In genomic region chr2:46275995-46276394, GRCh38 we compare ENCODE assay signal across 11 cellular contexts. TPM values are rescaled to one million over a fixed set of nuclear protein-coding genes. Genes with fewer than 3 reads are reported as not detected.
A peak's percentile ranks its signal among the peaks of the same experiment; 100 is the strongest.
DNase-seq lines count a peak whose midpoint lies in the region; ATAC-seq and TF ChIP-seq lines count a peak whose summit lies in the region.
"Had no signal": no experiment of that assay in that cellular context is flagged by ENCODE, and none has a peak within 500 bp of the region (broad histone marks: within the 10 kb centered on the region; RNA-seq: fewer than 3 reads in every experiment).

No MANE protein-coding gene starts in this region.

- ATAC-seq in right lobe of liver (peak; percentile 66 to 82 (median 74)), GM21423 (IDR thresholded peaks at IDR 0.05; ENCODE audit: unreplicated experiment) (no peak), HG03521 (IDR thresholded peaks at IDR 0.05; ENCODE audit: unreplicated experiment) (no peak)
- ATAC-seq: T-helper 17 cell had no signal

- H3K9me3 ChIP-seq in right lobe of liver (no peaks in the 10 kb centered on the region), thyroid gland (no peaks in the 10 kb centered on the region)

- peak; percentile 38 for DNase-seq in SK-N-DZ (ENCODE audit: low spot score)
- no peak for DNase-seq in coronary artery (ENCODE audit: low spot score)
- DNase-seq in right lobe of liver, result peak; percentile 65 to 78 (median 74)
- DNase-seq in thyroid gland, result peak; percentile 44 to 46
- DNase-seq in NK-92 treated with Interleukin-12 subunit alpha and Interleukin-12 subunit beta, amount 100 ng/mL, for 24 hours (lab: John Stamatoyannopoulos, UW), result no peak
- DNase-seq: NCI-H2029 treated with DMSO at 0.1 percent for 48 hours, T-helper 17 cell had no signal

- no peak for TF ChIP-seq CTCF in coronary artery (IDR thresholded peaks at IDR 0.05)
- TF ChIP-seq CTCF in right lobe of liver (IDR thresholded peaks at IDR 0.05), result no peak
- TF ChIP-seq CTCF in thyroid gland (IDR thresholded peaks at IDR 0.05), result no peak

- no peak for TF ChIP-seq POLR2A in right lobe of liver (IDR thresholded peaks at IDR 0.05)
- peak in 1 of 2 donors; percentile 28 for TF ChIP-seq POLR2A in thyroid gland (IDR thresholded peaks at IDR 0.05)

- H3K27ac ChIP-seq in coronary artery, result peak overlapping the region in 1 of 2 donors; percentile 56
- peak overlapping the region in 2 of 3 donors; percentile 12 to 40 for H3K27ac ChIP-seq in right lobe of liver
- peak overlapping the region in 2 of 3 donors; percentile 42 to 90 for H3K27ac ChIP-seq in thyroid gland
- H3K27ac ChIP-seq: HL-60 had no signal

- H3K27me3 ChIP-seq in right lobe of liver (no peaks in the 10 kb centered on the region), thyroid gland (no peaks in the 10 kb centered on the region)

- peaks cover 0 to 33% (median 1%) of the 10 kb centered on the region in 4 donors for H3K4me1 ChIP-seq in right lobe of liver
- peaks cover 28 to 44% of the 10 kb centered on the region in 2 donors for H3K4me1 ChIP-seq in thyroid gland

- WGBS in right lobe of liver (ENCODE audit: insufficient coverage, low coverage, low lambda C conversion rate, missing lambda C conversion rate), result 83% methylated on average over 2 of the region's 20 CpGs
- WGBS in thyroid gland, 2 donors, result 39 to 53% methylated on average over 3 to 5 of the region's 20 CpGs

- H3K36me3 ChIP-seq in right lobe of liver (no peaks in the 10 kb centered on the region), thyroid gland (no peaks in the 10 kb centered on the region)

- intact Hi-C loops in right lobe of liver (cut with DNase I), result no loop called here
- intact Hi-C loops in thyroid gland (cut with DNase I), result no loop called here

- H3K4me3 ChIP-seq in coronary artery (peak overlapping the region; percentile 41), right lobe of liver (no peak overlapping the region), thyroid gland (replicated peaks in 1 of 3) (no peak overlapping the region)
- H3K4me3 ChIP-seq: smooth muscle cell had no signal

RNA-seq across cellular contexts. Expression of gene EPAS1, which starts 21.2 kb away (rescaled TPM):
- 23.8 and 29.3 TPM in 2 replicates for polyA plus RNA-seq in SK-N-DZ (2014; cell fraction: cytosol; rRNA removed)
- 22.9 and 56.6 TPM in 2 replicates for polyA plus RNA-seq in SK-N-DZ (2014; cell fraction: nucleus; rRNA removed)
- total RNA-seq in right lobe of liver, result 100 to 1,000 TPM; 101 to 232 (median 170) TPM
- 100 to 1,000 TPM; 124 to 563 (median 182) TPM for total RNA-seq in thyroid gland

Comparison
In these comparisons a context has a peak if more than half of its experiments do, and no peak if none do; other contexts are left out.
1. DNase-seq: peak in SK-N-DZ (single experiment), right lobe of liver (3 of 3) and thyroid gland (2 of 2); none in coronary artery (single experiment) and NK-92 treated with Interleukin-12 subunit alpha and Interleukin-12 subunit beta, amount 100 ng/mL, for 24 hours (single experiment).
2. ATAC-seq: peak in right lobe of liver (4 of 4); none in GM21423 (single experiment) and HG03521 (single experiment).